Comparison of ENCODE assay signal across 24 cellular contexts in the genomic region with DNA sequence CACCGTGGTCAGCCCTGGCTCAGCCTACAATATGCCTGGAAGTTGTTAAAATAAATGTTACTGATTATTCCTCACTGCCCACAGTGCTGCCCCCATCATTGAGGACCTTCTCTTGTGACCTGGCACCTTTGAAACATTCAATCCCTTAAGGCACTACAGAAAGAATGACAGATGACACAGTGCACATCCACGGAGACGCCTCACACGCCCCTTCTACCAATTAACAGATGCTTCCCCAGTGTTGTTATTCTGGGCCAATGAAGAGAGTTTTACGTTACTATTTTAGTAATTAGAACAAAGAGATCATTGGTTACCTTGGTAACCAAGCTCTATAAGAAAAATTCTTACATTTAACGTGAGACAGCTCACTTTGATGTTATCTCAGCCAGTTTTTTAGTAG.
DNase-seq lines count a peak whose midpoint lies in the region; ATAC-seq, FAIRE-seq and TF ChIP-seq lines count a peak whose summit lies in the region.
"Had no signal": no experiment of that assay in that cellular context is flagged by ENCODE, and none has a peak within 500 bp of the region (broad histone marks: within the 10 kb centered on the region; RNA-seq: fewer than 3 reads in every experiment).

No MANE protein-coding gene starts in this region.

- peak; percentile 79 for FAIRE-seq in D721Med (lab: Jason Lieb, UNC)
- FAIRE-seq: GM12892, GM19239 had no signal

- no peak for ATAC-seq in HG02610 (IDR thresholded peaks at IDR 0.05; ENCODE audit: unreplicated experiment)
- ATAC-seq in GM18511 (IDR thresholded peaks at IDR 0.05; ENCODE audit: unreplicated experiment), result no peak
- ATAC-seq in left cardiac atrium, result no peak
- ATAC-seq: HCT116 had no signal

- H3K27ac ChIP-seq in dorsolateral prefrontal cortex, result peak overlapping the region in 43 of 59 donors; percentile 4 to 93 (median 62)
- peak overlapping the region; percentile 57 for H3K27ac ChIP-seq in temporal lobe (ENCODE audit: low read depth, low read length)

- DNase-seq in D721Med (ENCODE audit: insufficient read length, low spot score) (no peak), dorsolateral prefrontal cortex (no peak), myocyte (ENCODE audit: low read depth) (peak; percentile 18), left cardiac atrium (no peak)
- DNase-seq: 8988T, ACHN, BE2C, Calu3, DMS153, DND-41, Kasumi-1, NCI-H1105 treated with DMSO at 0.1 percent for 48 hours, NCI-H1694 treated with DMSO at 0.1 percent for 48 hours, NCI-H2081, NCI-H2227 treated with DMSO at 0.1 percent for 48 hours, NCI-H526 treated with DMSO at 0.1 percent for 48 hours, Right ventricle myocardium superior, RPMI8226 had no signal

- intact Hi-C loops in dorsolateral prefrontal cortex (cut with DNase I) (no loop called here), left cardiac atrium (cut with DNase I) (no loop called here)

- no peaks in the 10 kb centered on the region for H3K27me3 ChIP-seq in dorsolateral prefrontal cortex
- H3K27me3 ChIP-seq: BE2C had no signal

- H3K4me3 ChIP-seq in dorsolateral prefrontal cortex, result no peak overlapping the region

- no peak for TF ChIP-seq CTCF in D721Med (IDR thresholded peaks at IDR 0.05; ENCODE audit: insufficient read depth, missing control alignments)
- TF ChIP-seq CTCF in dorsolateral prefrontal cortex (IDR thresholded peaks at IDR 0.05 in 54 of 56, conservative IDR thresholded peaks at IDR 0.05 in 2 of 56; ENCODE audit: low read depth in 1 of 56, partially characterized antibody in 56 of 56), result no peak
